ENCODE assay signal across 9 cellular contexts in the genomic region with DNA sequence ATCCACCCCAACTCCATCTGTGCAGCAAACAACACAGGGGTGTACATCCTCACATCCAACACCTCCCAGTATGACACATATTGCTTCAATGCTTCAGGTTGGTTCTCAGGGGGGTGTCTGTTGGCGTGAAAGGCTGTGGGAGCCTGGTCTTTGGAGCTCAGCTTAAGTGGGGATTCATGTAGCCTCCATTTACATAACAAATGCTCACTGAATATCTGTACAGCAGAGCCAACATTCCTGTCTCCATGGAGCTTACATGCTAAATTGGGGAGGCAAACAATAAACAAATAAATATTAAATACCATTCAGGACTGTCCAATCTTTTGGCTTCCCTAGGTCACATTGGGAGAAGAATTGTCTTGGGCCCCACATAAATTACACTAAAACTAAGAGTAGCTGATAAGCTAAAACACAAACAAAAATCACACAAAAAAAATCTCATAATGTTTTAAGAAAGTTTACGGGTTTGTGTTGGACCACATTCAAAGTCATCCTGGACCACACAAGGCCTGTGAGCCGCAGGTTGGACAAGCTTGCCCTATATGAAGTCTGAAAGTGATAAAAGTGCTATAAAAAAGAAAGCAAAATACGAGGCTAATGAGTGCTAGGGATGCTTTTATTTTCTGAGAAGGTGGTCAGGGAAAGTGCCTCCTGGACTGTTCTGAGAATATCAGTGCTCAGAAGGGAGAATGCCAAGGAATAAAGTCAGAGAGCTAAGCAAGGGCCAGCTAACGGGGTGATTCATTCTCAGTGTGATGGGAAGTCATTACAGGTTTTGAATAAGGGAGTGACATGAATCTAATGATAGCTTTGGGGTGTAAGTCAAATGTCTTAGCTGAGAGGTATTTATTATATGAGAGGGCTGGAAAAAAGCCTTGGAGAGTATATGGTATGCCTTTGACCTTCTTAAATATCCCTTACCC. TPM values are rescaled to one million over a fixed set of nuclear protein-coding genes. Genes with fewer than 3 reads are reported as not detected.
A peak's percentile ranks its signal among the peaks of the same experiment; 100 is the strongest.
DNase-seq lines count a peak whose midpoint lies in the region; ATAC-seq and TF ChIP-seq lines count a peak whose summit lies in the region.
"Had no signal": no experiment of that assay in that cellular context is flagged by ENCODE, and none has a peak within 500 bp of the region (broad histone marks: within the 10 kb centered on the region; RNA-seq: fewer than 3 reads in every experiment).

No MANE protein-coding gene starts in this region.

- H3K36me3 Mint-ChIP-seq in natural killer cell treated with Interleukin-12 subunit alpha and Interleukin-12 subunit beta and Interleukin-15 and Interleukin-18, amount 100 ng/mL, for 72 hours = peaks cover 55% of the 10 kb centered on the region
- peaks cover 80% of the 10 kb centered on the region for H3K36me3 Mint-ChIP-seq in activated CD4-positive, alpha-beta memory T cell treated with anti-CD3 and anti-CD28 coated beads for 36 hours

- CTCF ChIA-PET in activated CD4-positive, alpha-beta memory T cell treated with anti-CD3 and anti-CD28 coated beads for 36 hours (lab: Charles Lee) = interaction anchor here (1.0 to 1.7 kb wide), 6 partner anchors 11 to 254 kb away, joined by 3 to 5 read pairs (median 4); no protein-coding TSS in a partner anchor

- DNase-seq in AG09309 (ENCODE audit: low read depth) (peak; percentile 42), H7 (peak; percentile 13), adipocyte (ENCODE audit: low read depth) (no peak), NCI-H1417 treated with DMSO at 0.1 percent for 48 hours (lab: John Stamatoyannopoulos, UW) (no peak), NCI-H345 treated with DMSO at 0.1 percent for 48 hours (lab: John Stamatoyannopoulos, UW; ENCODE audit: unreplicated experiment) (no peak), globus pallidus (ENCODE audit: low spot score) (no peak)
- DNase-seq in natural killer cell treated with Interleukin-12 subunit alpha and Interleukin-12 subunit beta and Interleukin-15 and Interleukin-18, amount 100 ng/mL, for 72 hours (ENCODE audit: low spot score) = no peak
- DNase-seq in activated CD4-positive, alpha-beta memory T cell treated with anti-CD3 and anti-CD28 coated beads for 36 hours = no peak

- H3K4me3 Mint-ChIP-seq in natural killer cell treated with Interleukin-12 subunit alpha and Interleukin-12 subunit beta and Interleukin-15 and Interleukin-18, amount 100 ng/mL, for 72 hours = no peak overlapping the region
- H3K4me3 Mint-ChIP-seq in activated CD4-positive, alpha-beta memory T cell treated with anti-CD3 and anti-CD28 coated beads for 36 hours = no peak overlapping the region

- H3K4me1 ChIP-seq in adipocyte (ENCODE audit: control insufficient read depth, insufficient read depth, low read length) = peaks cover 63% of the 10 kb centered on the region

- no peaks in the 10 kb centered on the region for H3K9me3 ChIP-seq in adipocyte (ENCODE audit: control insufficient read depth, low read length)

- POLR2A ChIA-PET in activated CD4-positive, alpha-beta memory T cell treated with anti-CD3 and anti-CD28 coated beads for 36 hours (lab: Charles Lee) = interaction anchor here (0.6 to 5.5 kb wide), 5 partner anchors 9 to 40 kb away, joined by 3 to 60 read pairs (median 4); no protein-coding TSS in a partner anchor

- H3K9ac ChIP-seq in adipocyte (ENCODE audit: low read length) = peak overlapping the region; percentile 63

- no peak for ATAC-seq in natural killer cell treated with Interleukin-12 subunit alpha and Interleukin-12 subunit beta and Interleukin-15 and Interleukin-18, amount 100 ng/mL, for 72 hours
- ATAC-seq: Right ventricle myocardium inferior had no signal

- H3K4me1 Mint-ChIP-seq in natural killer cell treated with Interleukin-12 subunit alpha and Interleukin-12 subunit beta and Interleukin-15 and Interleukin-18, amount 100 ng/mL, for 72 hours (ENCODE audit: low read depth in 2 of 2) = peaks cover 65 to 79% of the 10 kb centered on the region in 2 donors
- H3K4me1 Mint-ChIP-seq in activated CD4-positive, alpha-beta memory T cell treated with anti-CD3 and anti-CD28 coated beads for 36 hours (ENCODE audit: low read depth) = peaks cover 86% of the 10 kb centered on the region

- intact Hi-C loops in activated CD4-positive, alpha-beta memory T cell treated with anti-CD3 and anti-CD28 coated beads for 36 hours (cut with micrococcal nuclease) = no loop called here

- no peaks in the 10 kb centered on the region for H3K9me3 Mint-ChIP-seq in natural killer cell treated with Interleukin-12 subunit alpha and Interleukin-12 subunit beta and Interleukin-15 and Interleukin-18, amount 100 ng/mL, for 72 hours
- no peaks in the 10 kb centered on the region for H3K9me3 Mint-ChIP-seq in activated CD4-positive, alpha-beta memory T cell treated with anti-CD3 and anti-CD28 coated beads for 36 hours

- peak overlapping the region; percentile 41 to 64 for H3K27ac Mint-ChIP-seq in natural killer cell treated with Interleukin-12 subunit alpha and Interleukin-12 subunit beta and Interleukin-15 and Interleukin-18, amount 100 ng/mL, for 72 hours
- H3K27ac Mint-ChIP-seq in activated CD4-positive, alpha-beta memory T cell treated with anti-CD3 and anti-CD28 coated beads for 36 hours = no peak overlapping the region

- H3K27me3 Mint-ChIP-seq in natural killer cell treated with Interleukin-12 subunit alpha and Interleukin-12 subunit beta and Interleukin-15 and Interleukin-18, amount 100 ng/mL, for 72 hours = no peaks in the 10 kb centered on the region
- no peaks in the 10 kb centered on the region for H3K27me3 Mint-ChIP-seq in activated CD4-positive, alpha-beta memory T cell treated with anti-CD3 and anti-CD28 coated beads for 36 hours

- H3K36me3 ChIP-seq in H7 (replicated peaks; ENCODE audit: control insufficient read depth, insufficient read depth, low read length) (no peaks in the 10 kb centered on the region), adipocyte (ENCODE audit: control insufficient read depth, insufficient read depth, low read length, severe bottlenecking) (peaks cover 78% of the 10 kb centered on the region)

- H3K4me3 ChIP-seq in AG09309 (ENCODE audit: control insufficient read depth, low read depth, low read length) (no peak overlapping the region), H7 (ENCODE audit: insufficient read depth, low read depth, low read length) (no peak overlapping the region), adipocyte (ENCODE audit: low read length) (peak overlapping the region; percentile 21)

- TF ChIP-seq CTCF in AG09309 (IDR thresholded peaks at IDR 0.05; ENCODE audit: control insufficient read depth, insufficient read depth, low read depth, low read length, missing control alignments) = no peak

- H3K27me3 ChIP-seq in H7 (ENCODE audit: control insufficient read depth, insufficient read depth, low read length) (no peaks in the 10 kb centered on the region), adipocyte (replicated peaks; ENCODE audit: control insufficient read depth, insufficient read depth, low read length) (no peaks in the 10 kb centered on the region)

RNA-seq across cellular contexts. Expression of a gene that starts 41.6 kb away (rescaled TPM):
- total RNA-seq in H7 (2014; rRNA removed; shearing (Covaris generic)) = 9.4 and 11.4 TPM in 2 replicates
- total RNA-seq in natural killer cell treated with Interleukin-12 subunit alpha and Interleukin-12 subunit beta and Interleukin-15 and Interleukin-18, amount 100 ng/mL, for 72 hours = 100 to 1,000 TPM; 698 to 736 TPM
- 100 to 1,000 TPM; 440 to 442 TPM for total RNA-seq in activated CD4-positive, alpha-beta memory T cell treated with anti-CD3 and anti-CD28 coated beads for 36 hours

Comparison
In these comparisons a context has a peak if more than half of its experiments do, and no peak if none do; other contexts are left out.
1. DNase-seq: peak in AG09309 (single experiment) and H7 (single experiment); none in adipocyte (single experiment), natural killer cell treated with Interleukin-12 subunit alpha and Interleukin-12 subunit beta and Interleukin-15 and Interleukin-18, amount 100 ng/mL, for 72 hours (single experiment), NCI-H1417 treated with DMSO at 0.1 percent for 48 hours (single experiment), NCI-H345 treated with DMSO at 0.1 percent for 48 hours (single experiment), activated CD4-positive, alpha-beta memory T cell treated with anti-CD3 and anti-CD28 coated beads for 36 hours (single experiment) and globus pallidus (single experiment).
2. RNA of a gene that starts 41.6 kb away (total RNA-seq): 698 to 736 TPM in natural killer cell treated with Interleukin-12 subunit alpha and Interleukin-12 subunit beta and Interleukin-15 and Interleukin-18, amount 100 ng/mL, for 72 hours and 440 to 442 TPM in activated CD4-positive, alpha-beta memory T cell treated with anti-CD3 and anti-CD28 coated beads for 36 hours; 9.4 to 11.4 TPM in H7; every median in the first group is over 10 times any median in the second.